In the genomic region with DNA sequence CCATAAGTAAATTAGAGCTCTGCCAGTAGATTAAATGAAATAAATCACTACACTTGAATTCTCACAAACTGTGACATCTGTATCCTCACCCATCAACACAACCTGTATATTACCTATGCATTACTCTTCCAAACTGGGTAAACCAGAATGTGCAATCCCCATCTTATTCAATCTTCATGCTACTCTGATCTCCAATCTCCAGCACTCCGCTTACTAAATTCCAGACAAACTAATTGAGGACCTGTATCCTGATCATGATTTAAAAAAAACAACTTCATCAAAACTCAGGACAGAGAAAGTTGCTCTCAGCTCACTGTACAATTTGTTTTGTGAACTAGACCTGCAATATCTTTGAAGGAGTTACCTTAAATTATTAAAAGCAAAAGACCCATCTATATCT, we compare ENCODE assay signal across 26 cellular contexts.
DNase-seq lines count a peak whose midpoint lies in the region; ATAC-seq and TF ChIP-seq lines count a peak whose summit lies in the region.
"Had no signal": no experiment of that assay in that cellular context is flagged by ENCODE, and none has a peak within 500 bp of the region (broad histone marks: within the 10 kb centered on the region; RNA-seq: fewer than 3 reads in every experiment).

No MANE protein-coding gene starts in this region.

- peak overlapping the region; percentile 92 for H3K27ac ChIP-seq in OCI-LY7 (ENCODE audit: low read depth, low read length, poor library complexity, severe bottlenecking)
- H3K27ac ChIP-seq: coronary artery, esophagus squamous epithelium, KMS-11, pancreas, right atrium auricular region, thoracic aorta had no signal

- H4K20me1 ChIP-seq in OCI-LY7 (ENCODE audit: insufficient read depth, low read length): peaks cover 25% of the 10 kb centered on the region; the same call in 1 of the 2 replicates

- no peak for ATAC-seq in activated naive CD4-positive, alpha-beta T cell treated with anti-CD3 and anti-CD28 coated beads, Interleukin-2, amount 50 U/mL, for 72 hours
- no peak for ATAC-seq in effector memory CD8-positive, alpha-beta T cell (replicated peaks)
- ATAC-seq in stimulated activated naive B cell treated with anti-CD40 and anti-IgM and Interleukin-4, amounts not matched to agents 10 μg/mL and 1 μg/mL and 100 μg/mL, for 72 hours (replicated peaks): no peak
- ATAC-seq: activated CD8-positive, alpha-beta memory T cell treated with anti-CD3 and anti-CD28 coated beads, Interleukin-2, amount 10 ng/mL, durations not matched to agents 7 days and 5 days; left lobe of liver; natural killer cell treated with Interleukin-12 subunit alpha and Interleukin-12 subunit beta and Interleukin-15 and Interleukin-18, amount 100 ng/mL, for 72 hours; pancreas had no signal

- TF ChIP-seq CTCF in OCI-LY7 (conservative IDR thresholded peaks at IDR 0.05; ENCODE audit: low read length): no peak

- no peak overlapping the region for H2AFZ ChIP-seq in OCI-LY7 (ENCODE audit: low read length)

- H3K4me1 Mint-ChIP-seq in activated naive CD4-positive, alpha-beta T cell treated with anti-CD3 and anti-CD28 coated beads, Interleukin-2, amount 10 ng/mL, durations not matched to agents 7 days and 5 days: peaks cover 72% of the 10 kb centered on the region
- peaks cover 63 to 75% of the 10 kb centered on the region in 2 donors for H3K4me1 Mint-ChIP-seq in effector memory CD8-positive, alpha-beta T cell (ENCODE audit: low read depth in 2 of 2)
- peaks cover 63 to 100% of the 10 kb centered on the region in 2 donors for H3K4me1 Mint-ChIP-seq in stimulated activated naive B cell treated with anti-CD40 and anti-IgM and Interleukin-4, amounts not matched to agents 10 μg/mL and 1 μg/mL and 100 μg/mL, for 72 hours

- peaks cover 98% of the 10 kb centered on the region for H3K4me1 ChIP-seq in OCI-LY7 (ENCODE audit: insufficient read depth, low read length, poor library complexity, severe bottlenecking)

- H3K27me3 Mint-ChIP-seq in activated naive CD4-positive, alpha-beta T cell treated with anti-CD3 and anti-CD28 coated beads, Interleukin-2, amount 10 ng/mL, durations not matched to agents 7 days and 5 days: no peaks in the 10 kb centered on the region
- no peaks in the 10 kb centered on the region for H3K27me3 Mint-ChIP-seq in effector memory CD8-positive, alpha-beta T cell
- H3K27me3 Mint-ChIP-seq in stimulated activated naive B cell treated with anti-CD40 and anti-IgM and Interleukin-4, amounts not matched to agents 10 μg/mL and 1 μg/mL and 100 μg/mL, for 72 hours: no peaks in the 10 kb centered on the region
- H3K27me3 Mint-ChIP-seq: activated CD8-positive, alpha-beta memory T cell treated with anti-CD3 and anti-CD28 coated beads, Interleukin-2, amount 10 ng/mL, durations not matched to agents 7 days and 5 days; natural killer cell treated with Interleukin-12 subunit alpha and Interleukin-12 subunit beta and Interleukin-15 and Interleukin-18, amount 100 ng/mL, for 72 hours had no signal

- H3K79me2 ChIP-seq in OCI-LY7 (ENCODE audit: insufficient read depth, low read depth, low read length): peaks cover 97% of the 10 kb centered on the region

- H3K4me3 ChIP-seq in OCI-LY7 (ENCODE audit: low read depth, low read length, poor library complexity, severe bottlenecking): peak overlapping the region; percentile 4
- H3K4me3 ChIP-seq: coronary artery, esophagus squamous epithelium, pancreas, right atrium auricular region, SJCRH30, thoracic aorta had no signal

- no peak for DNase-seq in activated naive CD4-positive, alpha-beta T cell treated with anti-CD3 and anti-CD28 coated beads, Interleukin-2, amount 10 ng/mL, durations not matched to agents 7 days and 5 days
- DNase-seq in activated naive CD4-positive, alpha-beta T cell treated with anti-CD3 and anti-CD28 coated beads, Interleukin-2, amount 50 U/mL, for 72 hours (ENCODE audit: low spot score in 2 of 2): no peak
- no peak for DNase-seq in OCI-LY7 (ENCODE audit: low spot score)
- DNase-seq in effector memory CD8-positive, alpha-beta T cell: no peak
- no peak for DNase-seq in stimulated activated naive B cell treated with anti-CD40 and anti-IgM and Interleukin-4, amounts not matched to agents 10 μg/mL and 1 μg/mL and 100 μg/mL, for 72 hours
- DNase-seq in HT-29 (ENCODE audit: low spot score): no peak
- DNase-seq in NCI-H2227 treated with DMSO at 0.1 percent for 48 hours (lab: John Stamatoyannopoulos, UW): no peak
- no peak for DNase-seq in SHP77 treated with DMSO at 0.1 percent for 48 hours (lab: John Stamatoyannopoulos, UW)
- DNase-seq: activated CD8-positive, alpha-beta memory T cell treated with anti-CD3 and anti-CD28 coated beads, Interleukin-2, amount 10 ng/mL, durations not matched to agents 7 days and 5 days; activated effector memory CD4-positive, alpha-beta T cell treated with anti-CD3 and anti-CD28 coated beads, Interleukin-2, amount 50 U/mL, for 16 hours; DMS 273 treated with DMSO at 0.1 percent for 48 hours; endodermal cell; esophagus squamous epithelium; hippocampal formation; NCI-H2171; NCI-H526 treated with DMSO at 0.1 percent for 48 hours; pancreas; SJCRH30; T-helper 1 cell had no signal

- peak overlapping the region; percentile 98 for H3K4me2 ChIP-seq in OCI-LY7 (ENCODE audit: low read length)
- H3K4me2 ChIP-seq: KMS-11 had no signal

- CTCF ChIA-PET in activated naive CD4-positive, alpha-beta T cell treated with anti-CD3 and anti-CD28 coated beads, Interleukin-2, amount 10 ng/mL, durations not matched to agents 7 days and 5 days (lab: Charles Lee): interaction anchor here (0.7 kb wide), 1 partner anchor 17 kb away, joined by 3 read pairs; no protein-coding TSS in a partner anchor
- CTCF ChIA-PET in OCI-LY7 (lab: Charles Lee; ENCODE audit: unreplicated experiment): no interaction called here

- no peaks in the 10 kb centered on the region for H3K9me3 Mint-ChIP-seq in activated naive CD4-positive, alpha-beta T cell treated with anti-CD3 and anti-CD28 coated beads, Interleukin-2, amount 10 ng/mL, durations not matched to agents 7 days and 5 days
- no peaks in the 10 kb centered on the region for H3K9me3 Mint-ChIP-seq in activated naive CD4-positive, alpha-beta T cell treated with anti-CD3 and anti-CD28 coated beads, Interleukin-2, amount 50 U/mL, for 72 hours
- no peaks in the 10 kb centered on the region for H3K9me3 Mint-ChIP-seq in effector memory CD8-positive, alpha-beta T cell
- peaks cover 4% of the 10 kb centered on the region in 2 donors for H3K9me3 Mint-ChIP-seq in stimulated activated naive B cell treated with anti-CD40 and anti-IgM and Interleukin-4, amounts not matched to agents 10 μg/mL and 1 μg/mL and 100 μg/mL, for 72 hours
- H3K9me3 Mint-ChIP-seq: CD14-positive monocyte; endodermal cell; natural killer cell treated with Interleukin-12 subunit alpha and Interleukin-12 subunit beta and Interleukin-15 and Interleukin-18, amount 100 ng/mL, for 72 hours had no signal

- peaks cover 10% of the 10 kb centered on the region for H3K36me3 Mint-ChIP-seq in activated naive CD4-positive, alpha-beta T cell treated with anti-CD3 and anti-CD28 coated beads, Interleukin-2, amount 10 ng/mL, durations not matched to agents 7 days and 5 days
- peaks cover 0 to 6% of the 10 kb centered on the region in 2 donors for H3K36me3 Mint-ChIP-seq in activated naive CD4-positive, alpha-beta T cell treated with anti-CD3 and anti-CD28 coated beads, Interleukin-2, amount 50 U/mL, for 72 hours
- H3K36me3 Mint-ChIP-seq in effector memory CD8-positive, alpha-beta T cell (ENCODE audit: insufficient read depth): peaks cover 11% of the 10 kb centered on the region
- peaks cover 5 to 19% of the 10 kb centered on the region in 2 donors for H3K36me3 Mint-ChIP-seq in stimulated activated naive B cell treated with anti-CD40 and anti-IgM and Interleukin-4, amounts not matched to agents 10 μg/mL and 1 μg/mL and 100 μg/mL, for 72 hours
- H3K36me3 Mint-ChIP-seq: activated CD8-positive, alpha-beta memory T cell treated with anti-CD3 and anti-CD28 coated beads, Interleukin-2, amount 10 ng/mL, durations not matched to agents 7 days and 5 days; CD14-positive monocyte; natural killer cell treated with Interleukin-12 subunit alpha and Interleukin-12 subunit beta and Interleukin-15 and Interleukin-18, amount 100 ng/mL, for 72 hours had no signal

- no peaks in the 10 kb centered on the region for H3K9me3 ChIP-seq in OCI-LY7 (ENCODE audit: low read length)
- H3K9me3 ChIP-seq: esophagus squamous epithelium, pancreas, right atrium auricular region, SJCRH30, thoracic aorta had no signal

- no peaks in the 10 kb centered on the region for H3K36me3 ChIP-seq in OCI-LY7 (ENCODE audit: insufficient read depth, low read length)
- H3K36me3 ChIP-seq: esophagus squamous epithelium, pancreas, right atrium auricular region, thoracic aorta had no signal

- intact Hi-C loops in OCI-LY7 (cut with micrococcal nuclease; ENCODE audit: unreplicated experiment): no loop called here

- no peak overlapping the region for H3K4me3 Mint-ChIP-seq in activated naive CD4-positive, alpha-beta T cell treated with anti-CD3 and anti-CD28 coated beads, Interleukin-2, amount 10 ng/mL, durations not matched to agents 7 days and 5 days
- H3K4me3 Mint-ChIP-seq in effector memory CD8-positive, alpha-beta T cell: no peak overlapping the region
- no peak overlapping the region for H3K4me3 Mint-ChIP-seq in stimulated activated naive B cell treated with anti-CD40 and anti-IgM and Interleukin-4, amounts not matched to agents 10 μg/mL and 1 μg/mL and 100 μg/mL, for 72 hours
- H3K4me3 Mint-ChIP-seq: activated CD8-positive, alpha-beta memory T cell treated with anti-CD3 and anti-CD28 coated beads, Interleukin-2, amount 10 ng/mL, durations not matched to agents 7 days and 5 days; CD14-positive monocyte; endodermal cell; natural killer cell treated with Interleukin-12 subunit alpha and Interleukin-12 subunit beta and Interleukin-15 and Interleukin-18, amount 100 ng/mL, for 72 hours had no signal

- H3K27ac Mint-ChIP-seq in activated naive CD4-positive, alpha-beta T cell treated with anti-CD3 and anti-CD28 coated beads, Interleukin-2, amount 10 ng/mL, durations not matched to agents 7 days and 5 days: peak overlapping the region; percentile 54
- peak overlapping the region in 1 of 2 donors; percentile 53 for H3K27ac Mint-ChIP-seq in activated naive CD4-positive, alpha-beta T cell treated with anti-CD3 and anti-CD28 coated beads, Interleukin-2, amount 50 U/mL, for 72 hours
- peak overlapping the region; percentile 66 to 68 for H3K27ac Mint-ChIP-seq in effector memory CD8-positive, alpha-beta T cell
- H3K27ac Mint-ChIP-seq in stimulated activated naive B cell treated with anti-CD40 and anti-IgM and Interleukin-4, amounts not matched to agents 10 μg/mL and 1 μg/mL and 100 μg/mL, for 72 hours: peak overlapping the region; percentile 67
- H3K27ac Mint-ChIP-seq: activated CD8-positive, alpha-beta memory T cell treated with anti-CD3 and anti-CD28 coated beads, Interleukin-2, amount 10 ng/mL, durations not matched to agents 7 days and 5 days; endodermal cell had no signal

- no peaks in the 10 kb centered on the region for H3K9me2 ChIP-seq in OCI-LY7 (ENCODE audit: insufficient read depth, low read length)

- BruUV-seq in OCI-LY7 (replicated peaks; lab: Mats Ljungman, UMichigan): no TSS peak

- POLR2A ChIA-PET in OCI-LY7 (lab: Charles Lee): interaction anchor here (0.5 to 1.8 kb wide), 8 partner anchors 8 to 160 kb away, joined by 3 to 5 read pairs (median 4); no protein-coding TSS in a partner anchor
